In genomic region chr3:196080997-196081833, GRCh38 we compare ENCODE assay signal across 8 cellular contexts. TPM values are rescaled to one million over a fixed set of nuclear protein-coding genes. Genes with fewer than 3 reads are reported as not detected.
DNase-seq lines count a peak whose midpoint lies in the region; ATAC-seq and TF ChIP-seq lines count a peak whose summit lies in the region.

No MANE protein-coding gene starts in this region.

- DNase-seq in Calu3, result peak; percentile 71
- DNase-seq in HuH-7.5 (ENCODE audit: low spot score), result peak; percentile 44
- peak; percentile 58 for DNase-seq in RWPE1 (ENCODE audit: low spot score)
- peak; percentile 62 for DNase-seq in activated naive CD4-positive, alpha-beta T cell treated with anti-CD3 and anti-CD28 coated beads, Interleukin-2, amount 50 U/mL, for 16 hours
- peak; percentile 67 for DNase-seq in glutamatergic neuron
- peak; percentile 91 for DNase-seq in osteoblast (ENCODE audit: insufficient read length, low spot score, missing footprints)
- DNase-seq in thyroid gland, result peak; percentile 55 to 56

- WGBS in thyroid gland, 2 donors, result 0 to 1% methylated on average over 15 to 41 of the region's 61 CpGs

- peak overlapping the region; percentile 77 for H3K4me2 ChIP-seq in osteoblast (ENCODE audit: insufficient read depth, low read length)

- H3K27me3 ChIP-seq in osteoblast (ENCODE audit: insufficient read depth, low read length) (no peaks in the 10 kb centered on the region), thyroid gland (no peaks in the 10 kb centered on the region)

- H3K27ac Mint-ChIP-seq in Calu3 (ENCODE audit: unreplicated experiment), result peak overlapping the region; percentile 82
- H3K27ac Mint-ChIP-seq in glutamatergic neuron (ENCODE audit: unreplicated experiment), result peak overlapping the region; percentile 92

- peaks cover 49% of the 10 kb centered on the region for H3K79me2 ChIP-seq in osteoblast (ENCODE audit: insufficient read depth, low read length)

- H3K4me3 ChIP-seq in osteoblast (ENCODE audit: insufficient read depth, low read length) (peak overlapping the region; percentile 90), thyroid gland (replicated peaks in 1 of 3) (peak overlapping the region; percentile 84 to 96 (median 87))

- CTCF ChIA-PET in Calu3 (lab: Charles Lee) (no interaction called here), RWPE1 (lab: Yijun Ruan, JAX) (interaction anchor here (0.6 to 0.7 kb wide), 2 partner anchors 32 to 55 kb away, joined by 3 read pairs; no protein-coding TSS in a partner anchor)

- intact Hi-C loops in Calu3 (cut with micrococcal nuclease; ENCODE audit: unreplicated experiment), result no loop called here
- intact Hi-C loops in thyroid gland (cut with DNase I), result no loop called here

- no peaks in the 10 kb centered on the region for H3K4me1 Mint-ChIP-seq in Calu3 (ENCODE audit: low read depth, unreplicated experiment)
- peaks cover 6% of the 10 kb centered on the region for H3K4me1 Mint-ChIP-seq in glutamatergic neuron (ENCODE audit: low read depth, unreplicated experiment)

- TF ChIP-seq CTCF in Calu3 (IDR thresholded peaks at IDR 0.05; ENCODE audit: unreplicated experiment) (no peak), RWPE1 (conservative IDR thresholded peaks at IDR 0.05; ENCODE audit: low read depth) (no peak), glutamatergic neuron (IDR thresholded peaks at IDR 0.05; ENCODE audit: partially characterized antibody, unreplicated experiment) (no peak), osteoblast (IDR thresholded peaks at IDR 0.05; ENCODE audit: extremely low read depth, low read depth, low read length) (no peak), thyroid gland (IDR thresholded peaks at IDR 0.05) (no peak)

- no peaks in the 10 kb centered on the region for H3K36me3 ChIP-seq in osteoblast (ENCODE audit: insufficient read depth, low read length)
- H3K36me3 ChIP-seq in thyroid gland, result no peaks in the 10 kb centered on the region

- H3K27ac ChIP-seq in RWPE1 (peak overlapping the region; percentile 88), osteoblast (ENCODE audit: low read depth, low read length) (peak overlapping the region; percentile 74), thyroid gland (peak overlapping the region; percentile 68 to 88 (median 87))

- H2AFZ ChIP-seq in osteoblast (ENCODE audit: low read length), result peak overlapping the region; percentile 96

- H3K4me3 Mint-ChIP-seq in Calu3 (ENCODE audit: low read depth, unreplicated experiment) (peak overlapping the region; percentile 87), glutamatergic neuron (ENCODE audit: unreplicated experiment) (peak overlapping the region; percentile 99)

- BruUV-seq in Calu3 (replicated peaks; lab: Mats Ljungman, UMichigan), result no TSS peak

- no peaks in the 10 kb centered on the region for H3K9me3 Mint-ChIP-seq in Calu3 (ENCODE audit: low read depth, unreplicated experiment)
- H3K9me3 Mint-ChIP-seq in glutamatergic neuron (ENCODE audit: unreplicated experiment), result peaks cover 11% of the 10 kb centered on the region

- no peak for TF ChIP-seq POLR2A in thyroid gland (IDR thresholded peaks at IDR 0.05)

- POLR2A ChIA-PET in RWPE1 (lab: Yijun Ruan, JAX; ENCODE audit: low non-redundant PET), result interaction anchor here (0.6 kb wide), 1 partner anchor 1616 kb away, joined by 3 read pairs; no protein-coding TSS in a partner anchor

- peak; percentile 27 for ATAC-seq in GM21526 (IDR thresholded peaks at IDR 0.05; ENCODE audit: low FRiP score, unreplicated experiment)

- H3K9me3 ChIP-seq in osteoblast (ENCODE audit: low read depth, low read length) (no peaks in the 10 kb centered on the region), thyroid gland (no peaks in the 10 kb centered on the region)

- H3K27me3 Mint-ChIP-seq in Calu3 (ENCODE audit: unreplicated experiment), result no peaks in the 10 kb centered on the region
- H3K27me3 Mint-ChIP-seq in glutamatergic neuron (ENCODE audit: unreplicated experiment), result peaks cover 2% of the 10 kb centered on the region

- H3K36me3 Mint-ChIP-seq in Calu3 (ENCODE audit: insufficient read depth, unreplicated experiment), result peaks cover 38% of the 10 kb centered on the region
- H3K36me3 Mint-ChIP-seq in glutamatergic neuron (ENCODE audit: unreplicated experiment), result no peaks in the 10 kb centered on the region

- peaks cover 11% of the 10 kb centered on the region for H3K4me1 ChIP-seq in osteoblast (ENCODE audit: insufficient read depth, low read length)
- H3K4me1 ChIP-seq in thyroid gland, result peaks cover 7 to 8% of the 10 kb centered on the region in 2 donors

- H4K20me1 ChIP-seq in osteoblast (ENCODE audit: insufficient read depth, low read length), result peaks cover 20% of the 10 kb centered on the region

RNA-seq across cellular contexts. Expression of gene TFRC, which starts 0.7 kb away (rescaled TPM):
- 425 and 457 TPM in 2 replicates for total RNA-seq in Calu3 (2022)
- 35.8 TPM for total RNA-seq in glutamatergic neuron (ENCODE audit: unreplicated experiment)
- 118 and 139 TPM in 2 replicates for total RNA-seq in osteoblast
- total RNA-seq in thyroid gland, result 100 to 1,000 TPM in 1 of 4 donors, 10 to 100 TPM in 3; 40.7 to 115 (median 69.8) TPM

Comparison
In these comparisons a context has a peak if more than half of its experiments do, and no peak if none do; other contexts are left out.
1. Peak in every context shown above with its lines: DNase-seq, ATAC-seq, H3K4me3 ChIP-seq and H3K27ac ChIP-seq.